8 cellular contexts compared by ENCODE assay signal in genomic region chr1:12478612-12478985, GRCh38.
DNase-seq lines count a peak whose midpoint lies in the region; ATAC-seq and TF ChIP-seq lines count a peak whose summit lies in the region.

No MANE protein-coding gene starts in this region.

- peaks cover 84% of the 10 kb centered on the region for H3K4me1 Mint-ChIP-seq in activated naive CD4-positive, alpha-beta T cell treated with anti-CD3 and anti-CD28 coated beads, Interleukin-2, amount 10 ng/mL, durations not matched to agents 7 days and 5 days

- in situ Hi-C loops in transverse colon (cut with MboI; ENCODE audit: low pct_ligation_motif_present in 1 of 4, low pct_unique_long_range_greater_than_20kb in 1 of 4, low sequenced_read_pairs in 3 of 4) = no loop called here

- H3K27ac ChIP-seq in right lobe of liver (peak overlapping the region; percentile 48 to 85 (median 64)), transverse colon (peak overlapping the region; percentile 85 to 90 (median 88))

- peaks cover 0 to 75% (median 40%) of the 10 kb centered on the region in 4 donors for H3K4me1 ChIP-seq in right lobe of liver
- H3K4me1 ChIP-seq in transverse colon = peaks cover 72 to 85% (median 75%) of the 10 kb centered on the region in 4 donors

- peak; percentile 35 to 48 for ATAC-seq in activated CD4-positive, CD25-positive, alpha-beta regulatory T cell treated with anti-CD3 and anti-CD28 coated beads, Interleukin-2, amount 50 U/mL, for 24 hours
- no peak for ATAC-seq in right lobe of liver

- peaks cover 68% of the 10 kb centered on the region for H3K36me3 Mint-ChIP-seq in activated naive CD4-positive, alpha-beta T cell treated with anti-CD3 and anti-CD28 coated beads, Interleukin-2, amount 10 ng/mL, durations not matched to agents 7 days and 5 days

- H3K9me3 ChIP-seq in right lobe of liver (no peaks in the 10 kb centered on the region), transverse colon (no peaks in the 10 kb centered on the region)

- H3K27ac Mint-ChIP-seq in activated naive CD4-positive, alpha-beta T cell treated with anti-CD3 and anti-CD28 coated beads, Interleukin-2, amount 10 ng/mL, durations not matched to agents 7 days and 5 days = peak overlapping the region; percentile 93

- no peak for TF ChIP-seq EP300 in transverse colon (IDR thresholded peaks at IDR 0.05; ENCODE audit: low read depth)

- 39% methylated on average over 8 of the region's 11 CpGs for WGBS in right lobe of liver (ENCODE audit: insufficient coverage, low coverage, low lambda C conversion rate, missing lambda C conversion rate)
- 23% methylated on average over 11 of the region's 11 CpGs; no CpG with 5 or more reads in 1 of the 2 donors for WGBS in transverse colon (ENCODE audit: low coverage in 1 of 2), 2 donors

- TF ChIP-seq CTCF in right lobe of liver (IDR thresholded peaks at IDR 0.05) = no peak
- no peak for TF ChIP-seq CTCF in transverse colon (IDR thresholded peaks at IDR 0.05)

- intact Hi-C loops in right lobe of liver (cut with DNase I) (loop anchor here in 1 of 2 donors (5.0 kb wide), 1 partner anchor 139 kb away; the partner anchor contains the start of gene DHRS3), transverse colon (cut with DNase I; ENCODE audit: low total_unique reads) (loop anchor here (10.0 kb wide), 1 partner anchor 136 kb away; the partner anchor contains the start of gene DHRS3)

- no peaks in the 10 kb centered on the region for H3K9me3 Mint-ChIP-seq in activated naive CD4-positive, alpha-beta T cell treated with anti-CD3 and anti-CD28 coated beads, Interleukin-2, amount 10 ng/mL, durations not matched to agents 7 days and 5 days

- TF ChIP-seq POLR2A in right lobe of liver (IDR thresholded peaks at IDR 0.05) = no peak
- no peak for TF ChIP-seq POLR2A in transverse colon (IDR thresholded peaks at IDR 0.05)

- DNase-seq in activated CD4-positive, CD25-positive, alpha-beta regulatory T cell (lab: John Stamatoyannopoulos, UW) = no peak
- DNase-seq in activated naive CD4-positive, alpha-beta T cell treated with anti-CD3 and anti-CD28 coated beads, Interleukin-2, amount 10 ng/mL, durations not matched to agents 7 days and 5 days = peak; percentile 71
- DNase-seq in right lobe of liver = no peak
- peak; percentile 41 for DNase-seq in transverse colon
- DNase-seq in NCI-H1105 treated with DMSO at 0.1 percent for 48 hours (lab: John Stamatoyannopoulos, UW) = no peak
- DNase-seq in ecto neural progenitor cell (ENCODE audit: low spot score) = no peak
- DNase-seq in OCI-M1 (lab: John Stamatoyannopoulos, UW) = no peak

- peak overlapping the region; percentile 49 for H3K4me3 Mint-ChIP-seq in activated naive CD4-positive, alpha-beta T cell treated with anti-CD3 and anti-CD28 coated beads, Interleukin-2, amount 10 ng/mL, durations not matched to agents 7 days and 5 days

- H3K36me3 ChIP-seq in right lobe of liver (no peaks in the 10 kb centered on the region), transverse colon (no peaks in the 10 kb centered on the region)

- H3K4me3 ChIP-seq in right lobe of liver = peak overlapping the region in 1 of 3 donors; percentile 8
- H3K4me3 ChIP-seq in transverse colon = peak overlapping the region in 1 of 4 donors; percentile 3

- CTCF ChIA-PET in activated naive CD4-positive, alpha-beta T cell treated with anti-CD3 and anti-CD28 coated beads, Interleukin-2, amount 10 ng/mL, durations not matched to agents 7 days and 5 days (lab: Charles Lee) = interaction anchor here (1.1 kb wide), 1 partner anchor 32 kb away, joined by 5 read pairs; no protein-coding TSS in a partner anchor

- H3K27me3 ChIP-seq in right lobe of liver (no peaks in the 10 kb centered on the region), transverse colon (no peaks in the 10 kb centered on the region)

- H3K27me3 Mint-ChIP-seq in activated naive CD4-positive, alpha-beta T cell treated with anti-CD3 and anti-CD28 coated beads, Interleukin-2, amount 10 ng/mL, durations not matched to agents 7 days and 5 days = no peaks in the 10 kb centered on the region

Comparison
In these comparisons a context has a peak if more than half of its experiments do, and no peak if none do; other contexts are left out.
1. ATAC-seq: peak in activated CD4-positive, CD25-positive, alpha-beta regulatory T cell treated with anti-CD3 and anti-CD28 coated beads, Interleukin-2, amount 50 U/mL, for 24 hours (2 of 2); none in right lobe of liver (0 of 4).
2. DNase-seq: peak in activated naive CD4-positive, alpha-beta T cell treated with anti-CD3 and anti-CD28 coated beads, Interleukin-2, amount 10 ng/mL, durations not matched to agents 7 days and 5 days (single experiment) and transverse colon (single experiment); none in activated CD4-positive, CD25-positive, alpha-beta regulatory T cell (0 of 4), right lobe of liver (0 of 3), NCI-H1105 treated with DMSO at 0.1 percent for 48 hours (single experiment), ecto neural progenitor cell (single experiment) and OCI-M1 (single experiment).